Comparison of ENCODE assay signal across 8 cellular contexts in genomic region chr11:64870176-64870892, GRCh38. TPM values are rescaled to one million over a fixed set of nuclear protein-coding genes. Genes with fewer than 3 reads are reported as not detected.
DNase-seq lines count a peak whose midpoint lies in the region; ATAC-seq and TF ChIP-seq lines count a peak whose summit lies in the region.

No MANE protein-coding gene starts in this region.

- TF ChIP-seq POLR2A in thyroid gland (IDR thresholded peaks at IDR 0.05): no peak

- peak overlapping the region; percentile 53 for H3K27ac ChIP-seq in KOPT-K1 (ENCODE audit: low read depth, low read length, poor library complexity, severe bottlenecking)
- H3K27ac ChIP-seq in liver (ENCODE audit: low read depth in 1 of 2, low read length in 2 of 2): peak overlapping the region; percentile 39 to 75
- H3K27ac ChIP-seq in thyroid gland: peak overlapping the region; percentile 36 to 70 (median 70)

- H3K4me3 ChIP-seq in liver (ENCODE audit: low read depth in 1 of 3, low read length in 3 of 3) (no peak overlapping the region), thyroid gland (replicated peaks in 1 of 3) (no peak overlapping the region)

- H3K27me3 ChIP-seq in liver (ENCODE audit: control insufficient read depth in 4 of 4, insufficient read depth in 4 of 4, low read length in 3 of 4) (no peaks in the 10 kb centered on the region), thyroid gland (no peaks in the 10 kb centered on the region)

- peak overlapping the region in 1 of 2 donors; percentile 14 for H3K9ac ChIP-seq in liver (ENCODE audit: low read depth in 1 of 2, low read length in 2 of 2)

- peaks cover 24 to 66% (median 57%) of the 10 kb centered on the region in 4 donors for H3K4me1 ChIP-seq in liver (ENCODE audit: control insufficient read depth in 4 of 4, insufficient read depth in 4 of 4, low read length in 3 of 4)
- H3K4me1 ChIP-seq in thyroid gland: peaks cover 32 to 58% of the 10 kb centered on the region in 2 donors

- H3K36me3 ChIP-seq in KOPT-K1 (ENCODE audit: insufficient read depth, low read length): peaks cover 57% of the 10 kb centered on the region
- no peaks in the 10 kb centered on the region for H3K36me3 ChIP-seq in liver (ENCODE audit: control insufficient read depth in 4 of 4, insufficient read depth in 3 of 4, low read depth in 1 of 4, low read length in 3 of 4)
- H3K36me3 ChIP-seq in thyroid gland: peaks cover 11 to 16% of the 10 kb centered on the region in 2 donors

- TF ChIP-seq CTCF in liver (IDR thresholded peaks at IDR 0.05; ENCODE audit: low read depth, low read length, missing input control) (no peak), thyroid gland (IDR thresholded peaks at IDR 0.05) (no peak)

- no peaks in the 10 kb centered on the region for H3K9me3 ChIP-seq in KOPT-K1 (ENCODE audit: insufficient read depth, low read length, poor library complexity, severe bottlenecking)
- H3K9me3 ChIP-seq in liver (ENCODE audit: control insufficient read depth in 4 of 4, low read length in 3 of 4): no peaks in the 10 kb centered on the region
- no peaks in the 10 kb centered on the region for H3K9me3 ChIP-seq in thyroid gland

- ATAC-seq in HG02884 (IDR thresholded peaks at IDR 0.05; ENCODE audit: unreplicated experiment): no peak

- no peak for TF ChIP-seq RAD21 in liver (IDR thresholded peaks at IDR 0.05)

- 43% methylated on average over 19 of the region's 19 CpGs for WGBS in liver
- WGBS in thyroid gland, 2 donors: 73 to 79% methylated on average over 4 to 18 of the region's 19 CpGs

- peak; percentile 67 for DNase-seq in AG08395 (ENCODE audit: low spot score)
- peak; percentile 71 for DNase-seq in astrocyte of the hippocampus (ENCODE audit: low read depth, low spot score)
- peak in 1 of 2 donors; percentile 17 for DNase-seq in thyroid gland
- DNase-seq in activated CD8-positive, alpha-beta memory T cell treated with anti-CD3 and anti-CD28 coated beads, Interleukin-2, amount 50 U/mL, for 4 hours: no peak
- no peak for DNase-seq in NCI-H2171 treated with DMSO at 0.1 percent for 48 hours (lab: John Stamatoyannopoulos, UW)

- intact Hi-C loops in thyroid gland (cut with DNase I): no loop called here

TF ChIP-seq in liver, 16 proteins besides CTCF, POLR2A, EP300 and RAD21:
- TF ChIP-seq TAF1 (conservative IDR thresholded peaks at IDR 0.05): no peak
- TF ChIP-seq REST (IDR thresholded peaks at IDR 0.05): peak; percentile 31
- TF ChIP-seq HNF4A (conservative IDR thresholded peaks at IDR 0.05): peak; percentile 29 to 35

RNA-seq across cellular contexts. Expression of gene EHD1, which starts 8.1 kb away (rescaled TPM):
- total RNA-seq in liver (10 to 100 TPM; 27.3 to 36.4 TPM), thyroid gland (10 to 100 TPM; 53.5 to 90.7 (median 67.4) TPM)
- 10 to 100 TPM in 1 of 2 donors, 1 to 10 TPM in 1; 8.3 to 11.1 TPM for polyA plus RNA-seq in liver

RNA-seq across cellular contexts. Expression of gene CDC42BPG, which starts 25.9 kb away (rescaled TPM):
- total RNA-seq in liver: 1 to 10 TPM in 1 of 2 donors, under 1 TPM in 1; 0.75 to 1.2 TPM
- under 1 TPM; 0.18 to 0.40 TPM for polyA plus RNA-seq in liver
- 10 to 100 TPM in 2 of 4 donors, 1 to 10 TPM in 2; 7.8 to 13.9 (median 10.2) TPM for total RNA-seq in thyroid gland

RNA-seq across cellular contexts. Expression of gene ATG2A, which starts 46.7 kb away (rescaled TPM):
- total RNA-seq in liver (10 to 100 TPM; 18.3 to 27.8 TPM), thyroid gland (10 to 100 TPM; 19.5 to 43.1 (median 36.7) TPM)
- polyA plus RNA-seq in liver: 10 to 100 TPM; 15.6 to 34.1 TPM

RNA-seq across cellular contexts. Expression of gene PPP2R5B, which starts 54.2 kb away (rescaled TPM):
- 1 to 10 TPM; 5.3 to 6.6 TPM for total RNA-seq in liver
- 1 to 10 TPM; 2.9 to 4.9 TPM for polyA plus RNA-seq in liver
- 10 to 100 TPM; 14.8 to 30.1 (median 21.7) TPM for total RNA-seq in thyroid gland

RNA-seq across cellular contexts. Expression of gene MEN1, which starts 60.0 kb away (rescaled TPM):
- total RNA-seq in liver: 10 to 100 TPM; 12.1 to 15.1 TPM
- 10 to 100 TPM in 1 of 2 donors, 1 to 10 TPM in 1; 9.0 to 14.7 TPM for polyA plus RNA-seq in liver
- 10 to 100 TPM; 23.5 to 31.5 (median 25.1) TPM for total RNA-seq in thyroid gland

Comparison
In these comparisons a context has a peak if more than half of its experiments do, and no peak if none do; other contexts are left out.
1. DNase-seq: peak in AG08395 (single experiment) and astrocyte of the hippocampus (single experiment); none in activated CD8-positive, alpha-beta memory T cell treated with anti-CD3 and anti-CD28 coated beads, Interleukin-2, amount 50 U/mL, for 4 hours (single experiment) and NCI-H2171 treated with DMSO at 0.1 percent for 48 hours (single experiment).
2. Peak in every context shown above with its lines, with median percentiles within 50 percentile points of each other: H3K27ac ChIP-seq.